ENCODE assay signal across 1 cellular context in the genomic region with DNA sequence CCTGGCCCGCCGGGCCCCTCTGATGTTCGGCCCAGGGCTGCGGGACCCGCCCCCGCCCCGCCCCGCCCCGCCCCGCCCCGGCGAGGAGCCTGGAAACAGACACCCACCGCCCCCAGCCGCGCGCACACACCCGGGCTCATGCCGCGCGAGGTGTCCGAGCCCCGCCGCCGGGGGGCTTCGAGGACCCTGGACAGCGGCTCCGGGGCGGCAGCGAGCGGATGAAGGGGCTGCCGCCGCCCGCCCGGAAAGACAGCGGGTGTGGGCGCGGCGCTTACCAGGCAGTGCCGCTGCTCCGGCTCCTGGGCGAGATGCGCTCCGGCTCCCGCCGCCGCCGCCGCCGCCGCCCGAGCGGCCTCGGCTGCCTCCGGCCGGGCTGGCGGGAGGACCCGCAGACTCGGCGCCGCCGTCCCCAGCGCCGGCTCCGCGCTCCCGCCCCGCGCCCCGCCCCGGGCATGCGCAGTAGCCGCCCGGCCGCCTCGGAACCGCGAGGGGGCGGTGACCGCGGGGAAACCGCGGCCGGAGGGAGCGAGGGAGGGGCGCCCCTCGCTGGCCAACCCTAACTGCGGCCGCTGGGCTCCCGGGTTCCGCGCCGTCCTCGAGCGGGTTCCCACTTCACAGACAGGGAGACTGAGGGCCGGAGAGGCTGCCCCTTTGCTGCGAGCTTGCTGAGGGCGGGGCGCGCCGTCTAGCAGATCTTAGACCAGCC.
TF ChIP-seq lines count a peak whose summit lies in the region.

Gene GPRIN1, minus strand, starts transcription at position 433 of the 706 bp plus-strand sequence. CDS start 10,322 bp downstream, outside the sequence.

TF ChIP-seq in GM23338, 12 proteins besides CTCF, POLR2A, EP300 and RAD21 (continued from another document):
- TF ChIP-seq, protein P1, sequence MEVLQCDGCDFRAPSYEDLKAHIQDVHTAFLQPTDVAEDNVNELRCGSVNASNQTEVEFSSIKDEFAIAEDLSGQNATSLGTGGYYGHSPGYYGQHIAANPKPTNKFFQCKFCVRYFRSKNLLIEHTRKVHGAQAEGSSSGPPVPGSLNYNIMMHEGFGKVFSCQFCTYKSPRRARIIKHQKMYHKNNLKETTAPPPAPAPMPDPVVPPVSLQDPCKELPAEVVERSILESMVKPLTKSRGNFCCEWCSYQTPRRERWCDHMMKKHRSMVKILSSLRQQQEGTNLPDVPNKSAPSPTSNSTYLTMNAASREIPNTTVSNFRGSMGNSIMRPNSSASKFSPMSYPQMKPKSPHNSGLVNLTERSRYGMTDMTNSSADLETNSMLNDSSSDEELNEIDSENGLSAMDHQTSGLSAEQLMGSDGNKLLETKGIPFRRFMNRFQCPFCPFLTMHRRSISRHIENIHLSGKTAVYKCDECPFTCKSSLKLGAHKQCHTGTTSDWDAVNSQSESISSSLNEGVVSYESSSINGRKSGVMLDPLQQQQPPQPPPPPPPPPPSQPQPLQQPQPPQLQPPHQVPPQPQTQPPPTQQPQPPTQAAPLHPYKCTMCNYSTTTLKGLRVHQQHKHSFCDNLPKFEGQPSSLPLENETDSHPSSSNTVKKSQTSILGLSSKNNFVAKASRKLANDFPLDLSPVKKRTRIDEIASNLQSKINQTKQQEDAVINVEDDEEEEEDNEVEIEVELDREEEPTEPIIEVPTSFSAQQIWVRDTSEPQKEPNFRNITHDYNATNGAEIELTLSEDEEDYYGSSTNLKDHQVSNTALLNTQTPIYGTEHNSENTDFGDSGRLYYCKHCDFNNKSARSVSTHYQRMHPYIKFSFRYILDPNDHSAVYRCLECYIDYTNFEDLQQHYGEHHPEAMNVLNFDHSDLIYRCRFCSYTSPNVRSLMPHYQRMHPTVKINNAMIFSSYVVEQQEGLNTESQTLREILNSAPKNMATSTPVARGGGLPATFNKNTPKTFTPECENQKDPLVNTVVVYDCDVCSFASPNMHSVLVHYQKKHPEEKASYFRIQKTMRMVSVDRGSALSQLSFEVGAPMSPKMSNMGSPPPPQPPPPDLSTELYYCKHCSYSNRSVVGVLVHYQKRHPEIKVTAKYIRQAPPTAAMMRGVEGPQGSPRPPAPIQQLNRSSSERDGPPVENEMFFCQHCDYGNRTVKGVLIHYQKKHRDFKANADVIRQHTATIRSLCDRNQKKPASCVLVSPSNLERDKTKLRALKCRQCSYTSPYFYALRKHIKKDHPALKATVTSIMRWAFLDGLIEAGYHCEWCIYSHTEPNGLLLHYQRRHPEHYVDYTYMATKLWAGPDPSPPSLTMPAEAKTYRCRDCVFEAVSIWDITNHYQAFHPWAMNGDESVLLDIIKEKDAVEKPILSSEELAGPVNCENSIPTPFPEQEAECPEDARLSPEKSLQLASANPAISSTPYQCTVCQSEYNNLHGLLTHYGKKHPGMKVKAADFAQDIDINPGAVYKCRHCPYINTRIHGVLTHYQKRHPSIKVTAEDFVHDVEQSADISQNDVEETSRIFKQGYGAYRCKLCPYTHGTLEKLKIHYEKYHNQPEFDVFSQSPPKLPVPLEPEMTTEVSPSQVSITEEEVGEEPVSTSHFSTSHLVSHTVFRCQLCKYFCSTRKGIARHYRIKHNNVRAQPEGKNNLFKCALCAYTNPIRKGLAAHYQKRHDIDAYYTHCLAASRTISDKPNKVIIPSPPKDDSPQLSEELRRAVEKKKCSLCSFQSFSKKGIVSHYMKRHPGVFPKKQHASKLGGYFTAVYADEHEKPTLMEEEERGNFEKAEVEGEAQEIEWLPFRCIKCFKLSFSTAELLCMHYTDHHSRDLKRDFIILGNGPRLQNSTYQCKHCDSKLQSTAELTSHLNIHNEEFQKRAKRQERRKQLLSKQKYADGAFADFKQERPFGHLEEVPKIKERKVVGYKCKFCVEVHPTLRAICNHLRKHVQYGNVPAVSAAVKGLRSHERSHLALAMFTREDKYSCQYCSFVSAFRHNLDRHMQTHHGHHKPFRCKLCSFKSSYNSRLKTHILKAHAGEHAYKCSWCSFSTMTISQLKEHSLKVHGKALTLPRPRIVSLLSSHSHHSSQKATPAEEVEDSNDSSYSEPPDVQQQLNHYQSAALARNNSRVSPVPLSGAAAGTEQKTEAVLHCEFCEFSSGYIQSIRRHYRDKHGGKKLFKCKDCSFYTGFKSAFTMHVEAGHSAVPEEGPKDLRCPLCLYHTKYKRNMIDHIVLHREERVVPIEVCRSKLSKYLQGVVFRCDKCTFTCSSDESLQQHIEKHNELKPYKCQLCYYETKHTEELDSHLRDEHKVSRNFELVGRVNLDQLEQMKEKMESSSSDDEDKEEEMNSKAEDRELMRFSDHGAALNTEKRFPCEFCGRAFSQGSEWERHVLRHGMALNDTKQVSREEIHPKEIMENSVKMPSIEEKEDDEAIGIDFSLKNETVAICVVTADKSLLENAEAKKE (CRISPR knock-in tag; IDR thresholded peaks at IDR 0.05): no peak
- no peak for TF ChIP-seq STAT1 (IDR thresholded peaks at IDR 0.05; ENCODE audit: unreplicated experiment)
